In the genomic region with DNA sequence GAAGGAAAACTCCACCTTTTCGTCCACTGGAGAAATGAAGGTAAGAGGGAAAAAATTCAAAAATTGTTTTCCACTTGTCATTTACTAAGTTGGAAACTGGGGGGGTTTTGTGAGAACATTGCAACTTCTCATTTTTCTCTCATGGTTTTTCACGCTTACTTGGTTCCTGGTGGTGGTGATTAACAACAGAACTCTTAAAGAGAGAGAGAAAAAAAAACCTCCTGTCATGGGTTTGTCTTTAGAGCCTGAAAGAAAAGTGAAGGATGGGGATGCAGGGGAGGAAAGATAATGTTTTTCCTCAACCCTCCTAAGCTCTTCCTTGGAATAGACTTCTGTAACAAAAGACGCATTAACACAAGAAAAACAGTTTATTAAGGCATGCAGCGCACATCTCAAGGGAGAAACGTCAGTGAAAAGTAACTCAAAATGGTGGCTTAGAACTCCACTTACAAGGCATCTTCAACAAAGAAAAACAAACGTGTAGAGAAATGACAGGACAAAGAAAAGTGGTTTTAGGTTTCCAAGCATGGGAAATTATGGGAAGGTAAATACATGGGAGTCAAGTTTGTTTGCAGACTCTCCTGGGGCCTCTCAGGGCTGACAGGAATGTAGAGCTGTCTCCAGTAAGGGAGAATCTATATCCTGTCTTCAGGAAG, we compare ENCODE assay signal across 8 cellular contexts.
DNase-seq lines count a peak whose midpoint lies in the region; ATAC-seq, FAIRE-seq and TF ChIP-seq lines count a peak whose summit lies in the region.

No MANE protein-coding gene starts in this region.

- no peaks in the 10 kb centered on the region for H3K36me3 Mint-ChIP-seq in endothelial cell (ENCODE audit: low read depth, unreplicated experiment)
- H3K36me3 Mint-ChIP-seq in activated T-cell treated with anti-CD3 and anti-CD28 coated beads, Interleukin-2, amount 50 U/mL, for 4 hours (ENCODE audit: insufficient read depth): peaks cover 3% of the 10 kb centered on the region

- intact Hi-C loops in pancreas (cut with DNase I) (no loop called here), colonic mucosa (cut with DNase I) (no loop called here)

- DNase-seq in DMS153 treated with DMSO at 0.1 percent for 48 hours (lab: John Stamatoyannopoulos, UW; ENCODE audit: unreplicated experiment) (peak; percentile 14), endothelial cell (ENCODE audit: low spot score) (no peak), pancreas (no peak), colonic mucosa (no peak), GM03348 (ENCODE audit: low spot score) (no peak)
- no peak for DNase-seq in activated T-cell treated with anti-CD3 and anti-CD28 coated beads, Interleukin-2, amount 50 U/mL, for 4 hours

- H3K4me3 ChIP-seq in HUES64 (ENCODE audit: low read length): peak overlapping the region; percentile 12
- H3K4me3 ChIP-seq in pancreas: no peak overlapping the region
- no peak overlapping the region for H3K4me3 ChIP-seq in colonic mucosa

- peak overlapping the region; percentile 1 for H3K4me3 Mint-ChIP-seq in endothelial cell (ENCODE audit: unreplicated experiment)
- H3K4me3 Mint-ChIP-seq in activated T-cell treated with anti-CD3 and anti-CD28 coated beads, Interleukin-2, amount 50 U/mL, for 4 hours: no peak overlapping the region

- H3K27ac ChIP-seq in HUES64 (ENCODE audit: low read depth, low read length) (peak overlapping the region; percentile 88), pancreas (no peak overlapping the region), colonic mucosa (no peak overlapping the region)

- H3K27me3 ChIP-seq in HUES64 (ENCODE audit: insufficient read depth, low read length) (peaks cover 28% of the 10 kb centered on the region), pancreas (no peaks in the 10 kb centered on the region), colonic mucosa (no peaks in the 10 kb centered on the region)

- no peak for FAIRE-seq in pancreas (lab: Jason Lieb, UNC)

- H3K9me3 Mint-ChIP-seq in endothelial cell (ENCODE audit: unreplicated experiment): no peaks in the 10 kb centered on the region
- peaks cover 6% of the 10 kb centered on the region for H3K9me3 Mint-ChIP-seq in activated T-cell treated with anti-CD3 and anti-CD28 coated beads, Interleukin-2, amount 50 U/mL, for 4 hours

- TF ChIP-seq CTCF in endothelial cell (IDR thresholded peaks at IDR 0.05; ENCODE audit: unreplicated experiment) (no peak), pancreas (IDR thresholded peaks at IDR 0.05) (no peak), colonic mucosa (IDR thresholded peaks at IDR 0.05) (no peak)

- no peaks in the 10 kb centered on the region for H3K36me3 ChIP-seq in HUES64 (ENCODE audit: insufficient read depth, low read length)
- no peaks in the 10 kb centered on the region for H3K36me3 ChIP-seq in pancreas
- H3K36me3 ChIP-seq in colonic mucosa: no peaks in the 10 kb centered on the region

- peak overlapping the region; percentile 67 for H3K27ac Mint-ChIP-seq in endothelial cell (ENCODE audit: unreplicated experiment)

- H3K4me1 Mint-ChIP-seq in endothelial cell (ENCODE audit: unreplicated experiment): peaks cover 17% of the 10 kb centered on the region
- H3K4me1 Mint-ChIP-seq in activated T-cell treated with anti-CD3 and anti-CD28 coated beads, Interleukin-2, amount 50 U/mL, for 4 hours (ENCODE audit: low read depth): peaks cover 15% of the 10 kb centered on the region

- no peaks in the 10 kb centered on the region for H3K27me3 Mint-ChIP-seq in endothelial cell (ENCODE audit: unreplicated experiment)
- H3K27me3 Mint-ChIP-seq in activated T-cell treated with anti-CD3 and anti-CD28 coated beads, Interleukin-2, amount 50 U/mL, for 4 hours (ENCODE audit: low read depth): no peaks in the 10 kb centered on the region

- H3K4me1 ChIP-seq in HUES64 (ENCODE audit: insufficient read depth, low read length) (peaks cover 26% of the 10 kb centered on the region), pancreas (no peaks in the 10 kb centered on the region), colonic mucosa (no peaks in the 10 kb centered on the region)

- WGBS in HUES64: 6% methylated on average over 5 of the region's 6 CpGs
- 64 to 66% methylated on average over 6 of the region's 6 CpGs for WGBS in pancreas, 2 donors

- H3K9me3 ChIP-seq in HUES64 (ENCODE audit: insufficient read depth, low read depth, low read length) (peaks cover 9% of the 10 kb centered on the region; the same call in 1 of the 2 replicates), pancreas (no peaks in the 10 kb centered on the region), colonic mucosa (no peaks in the 10 kb centered on the region)

- ATAC-seq in GM21447 (IDR thresholded peaks at IDR 0.05; ENCODE audit: unreplicated experiment) (peak; percentile 33), pancreas (no peak)
- no peak for ATAC-seq in activated T-cell treated with anti-CD3 and anti-CD28 coated beads, Interleukin-2, amount 50 U/mL, for 4 hours

- H3K9ac ChIP-seq in HUES64 (ENCODE audit: low read depth, low read length) (peak overlapping the region; percentile 56), colonic mucosa (ENCODE audit: low read depth in 2 of 2, low read length in 2 of 2) (no peak overlapping the region)
